Comparison of ENCODE assay signal across 19 cellular contexts in genomic region chr6:36479256-36479655, GRCh38. TPM values are rescaled to one million over a fixed set of nuclear protein-coding genes. Genes with fewer than 3 reads are reported as not detected.
DNase-seq lines count a peak whose midpoint lies in the region; ATAC-seq and TF ChIP-seq lines count a peak whose summit lies in the region.
"Had no signal": no experiment of that assay in that cellular context is flagged by ENCODE, and none has a peak within 500 bp of the region (broad histone marks: within the 10 kb centered on the region; RNA-seq: fewer than 3 reads in every experiment).

No MANE protein-coding gene starts in this region.

- intact Hi-C loops in activated CD4-positive, alpha-beta memory T cell treated with anti-CD3 and anti-CD28 coated beads for 36 hours (cut with micrococcal nuclease), result no loop called here
- intact Hi-C loops in CD8-positive, alpha-beta T cell (cut with DNase I, micrococcal nuclease), result no loop called here

- H3K4me3 ChIP-seq in CD8-positive, alpha-beta T cell (ENCODE audit: low read depth, low read length), result no peak overlapping the region
- no peak overlapping the region for H3K4me3 ChIP-seq in trophoblast cell (ENCODE audit: low read depth, low read length)

- CTCF ChIA-PET in activated CD4-positive, alpha-beta memory T cell treated with anti-CD3 and anti-CD28 coated beads for 36 hours (lab: Charles Lee), result no interaction called here
- CTCF ChIA-PET in activated CD4-positive, alpha-beta memory T cell treated with anti-CD3 and anti-CD28 coated beads, Interleukin-2, amount 10 ng/mL, durations not matched to agents 7 days and 5 days (lab: Charles Lee), result interaction anchor here (0.9 to 1.3 kb wide), 2 partner anchors 16 to 44 kb away, joined by 3 to 4 read pairs; no protein-coding TSS in a partner anchor
- CTCF ChIA-PET in CD8-positive, alpha-beta T cell (lab: Charles Lee), result interaction anchor here (0.8 kb wide), 1 partner anchor 56 kb away, joined by 3 read pairs; no protein-coding TSS in a partner anchor

- peak overlapping the region; percentile 43 for H3K27ac Mint-ChIP-seq in activated CD4-positive, alpha-beta memory T cell treated with anti-CD3 and anti-CD28 coated beads for 36 hours
- no peak overlapping the region for H3K27ac Mint-ChIP-seq in activated CD4-positive, alpha-beta memory T cell treated with anti-CD3 and anti-CD28 coated beads, Interleukin-2, amount 10 ng/mL, durations not matched to agents 7 days and 5 days
- peak overlapping the region; percentile 62 for H3K27ac Mint-ChIP-seq in CD8-positive, alpha-beta T cell
- peak overlapping the region; percentile 31 to 55 for H3K27ac Mint-ChIP-seq in effector memory CD8-positive, alpha-beta T cell
- no peak overlapping the region for H3K27ac Mint-ChIP-seq in osteocyte (ENCODE audit: unreplicated experiment)

- no peak overlapping the region for H3K23ac ChIP-seq in trophoblast cell (ENCODE audit: low read length)

- no peak for TF ChIP-seq CTCF in CD8-positive, alpha-beta T cell (IDR thresholded peaks at IDR 0.05)
- no peak for TF ChIP-seq CTCF in osteocyte (IDR thresholded peaks at IDR 0.05)

- DNase-seq in activated CD4-positive, alpha-beta memory T cell treated with anti-CD3 and anti-CD28 coated beads for 36 hours, result no peak
- DNase-seq in activated CD4-positive, alpha-beta memory T cell treated with anti-CD3 and anti-CD28 coated beads, Interleukin-2, amount 10 ng/mL, durations not matched to agents 7 days and 5 days, result no peak
- no peak for DNase-seq in CD8-positive, alpha-beta T cell
- DNase-seq in effector memory CD8-positive, alpha-beta T cell, result no peak
- peak; percentile 43 to 78 for DNase-seq in trophoblast cell
- no peak for DNase-seq in iPS-NIHi7 (ENCODE audit: extremely low spot score)
- DNase-seq in osteocyte (ENCODE audit: extremely low spot score, unreplicated experiment), result no peak
- DNase-seq: DMS79 treated with DMSO at 0.1 percent for 48 hours, GDM1, IMR-90, Kasumi-1, NCI-H1417, NCI-H2029 treated with DMSO at 0.1 percent for 48 hours, NCI-H524 treated with DMSO at 0.1 percent for 48 hours, OCI-M1, RPMI8226 had no signal

- H3K79me1 ChIP-seq in trophoblast cell (ENCODE audit: low read length), result no peaks in the 10 kb centered on the region

- no CpG with 5 or more reads among the region's 1 CpG for WGBS in trophoblast cell (ENCODE audit: extremely low coverage, insufficient coverage, insufficient read length)

- no peak overlapping the region for H4K91ac ChIP-seq in trophoblast cell (ENCODE audit: low read depth, low read length)

- H3K9ac ChIP-seq in trophoblast cell (ENCODE audit: low read length), result no peak overlapping the region

- no peak overlapping the region for H3K27ac ChIP-seq in CD8-positive, alpha-beta T cell (ENCODE audit: low read depth, low read length)
- H3K27ac ChIP-seq in trophoblast cell (ENCODE audit: low read depth, low read length), result no peak overlapping the region

- H3K4me3 Mint-ChIP-seq in activated CD4-positive, alpha-beta memory T cell treated with anti-CD3 and anti-CD28 coated beads for 36 hours, result no peak overlapping the region
- no peak overlapping the region for H3K4me3 Mint-ChIP-seq in activated CD4-positive, alpha-beta memory T cell treated with anti-CD3 and anti-CD28 coated beads, Interleukin-2, amount 10 ng/mL, durations not matched to agents 7 days and 5 days
- H3K4me3 Mint-ChIP-seq in CD8-positive, alpha-beta T cell, result no peak overlapping the region
- H3K4me3 Mint-ChIP-seq in effector memory CD8-positive, alpha-beta T cell, result no peak overlapping the region
- no peak overlapping the region for H3K4me3 Mint-ChIP-seq in osteocyte (ENCODE audit: unreplicated experiment)
- H3K4me3 Mint-ChIP-seq: CD14-positive monocyte had no signal

- H3K14ac ChIP-seq in trophoblast cell (ENCODE audit: low read length), result no peak overlapping the region

- no peaks in the 10 kb centered on the region for H3K27me3 ChIP-seq in CD8-positive, alpha-beta T cell (ENCODE audit: insufficient read depth, low read length)
- H3K27me3 ChIP-seq in trophoblast cell (ENCODE audit: insufficient read depth, low read length), result no peaks in the 10 kb centered on the region

- H2BK120ac ChIP-seq in trophoblast cell (ENCODE audit: insufficient read depth, low read length, poor library complexity), result no peak overlapping the region

- H3K4me2 ChIP-seq in trophoblast cell (ENCODE audit: low read length), result no peak overlapping the region

- H2BK12ac ChIP-seq in trophoblast cell (ENCODE audit: low read length), result no peak overlapping the region

- no peaks in the 10 kb centered on the region for H3K4me1 ChIP-seq in CD8-positive, alpha-beta T cell (ENCODE audit: insufficient read depth, low read length)
- no peaks in the 10 kb centered on the region for H3K4me1 ChIP-seq in trophoblast cell (ENCODE audit: control insufficient read depth in 1 of 2, insufficient read depth in 2 of 2, low read length in 2 of 2)

- H3K18ac ChIP-seq in trophoblast cell (ENCODE audit: low read length), result no peak overlapping the region

- ATAC-seq in CD8-positive, alpha-beta T cell, result no peak
- ATAC-seq in effector memory CD8-positive, alpha-beta T cell (replicated peaks), result no peak
- no peak for ATAC-seq in GM21360 (IDR thresholded peaks at IDR 0.05; ENCODE audit: unreplicated experiment)
- ATAC-seq: HCT116 had no signal

- H3K9me3 Mint-ChIP-seq in activated CD4-positive, alpha-beta memory T cell treated with anti-CD3 and anti-CD28 coated beads for 36 hours, result no peaks in the 10 kb centered on the region
- H3K9me3 Mint-ChIP-seq in activated CD4-positive, alpha-beta memory T cell treated with anti-CD3 and anti-CD28 coated beads, Interleukin-2, amount 10 ng/mL, durations not matched to agents 7 days and 5 days, result no peaks in the 10 kb centered on the region
- no peaks in the 10 kb centered on the region for H3K9me3 Mint-ChIP-seq in CD8-positive, alpha-beta T cell
- H3K9me3 Mint-ChIP-seq in effector memory CD8-positive, alpha-beta T cell, result no peaks in the 10 kb centered on the region
- H3K9me3 Mint-ChIP-seq in osteocyte (ENCODE audit: unreplicated experiment), result no peaks in the 10 kb centered on the region

- POLR2A ChIA-PET in activated CD4-positive, alpha-beta memory T cell treated with anti-CD3 and anti-CD28 coated beads for 36 hours (lab: Charles Lee), result no interaction called here
- POLR2A ChIA-PET in activated CD4-positive, alpha-beta memory T cell treated with anti-CD3 and anti-CD28 coated beads, Interleukin-2, amount 10 ng/mL, durations not matched to agents 7 days and 5 days (lab: Charles Lee), result interaction anchor here (0.6 to 0.9 kb wide), 2 partner anchors 9 to 71 kb away, joined by 3 read pairs; no protein-coding TSS in a partner anchor
- POLR2A ChIA-PET in CD8-positive, alpha-beta T cell (lab: Charles Lee), result interaction anchor here (0.5 to 2.6 kb wide), 4 partner anchors 9 to 44 kb away, joined by 3 to 6 read pairs (median 4); no protein-coding TSS in a partner anchor

- no peak overlapping the region for H2AFZ ChIP-seq in trophoblast cell (ENCODE audit: insufficient read depth, low read length, poor library complexity)

- no peaks in the 10 kb centered on the region for H3K9me3 ChIP-seq in CD8-positive, alpha-beta T cell (ENCODE audit: low read length)
- no peaks in the 10 kb centered on the region for H3K9me3 ChIP-seq in trophoblast cell (ENCODE audit: insufficient read depth, low read depth, low read length)

- H4K8ac ChIP-seq in trophoblast cell (ENCODE audit: low read depth, low read length), result no peak overlapping the region

- no peaks in the 10 kb centered on the region for H3K79me2 ChIP-seq in trophoblast cell (ENCODE audit: control insufficient read depth, insufficient read depth, low read length, poor library complexity)

- no peak overlapping the region for H2AK5ac ChIP-seq in trophoblast cell (ENCODE audit: low read length)

- H2BK5ac ChIP-seq in trophoblast cell (ENCODE audit: low read depth, low read length, poor library complexity), result no peak overlapping the region

- H3K36me3 Mint-ChIP-seq in activated CD4-positive, alpha-beta memory T cell treated with anti-CD3 and anti-CD28 coated beads for 36 hours, result peaks cover 30% of the 10 kb centered on the region
- H3K36me3 Mint-ChIP-seq in activated CD4-positive, alpha-beta memory T cell treated with anti-CD3 and anti-CD28 coated beads, Interleukin-2, amount 10 ng/mL, durations not matched to agents 7 days and 5 days (ENCODE audit: low read depth), result peaks cover 59% of the 10 kb centered on the region
- H3K36me3 Mint-ChIP-seq in CD8-positive, alpha-beta T cell, result peaks cover 59% of the 10 kb centered on the region
- H3K36me3 Mint-ChIP-seq in effector memory CD8-positive, alpha-beta T cell (ENCODE audit: insufficient read depth), result peaks cover 73% of the 10 kb centered on the region
- peaks cover 37% of the 10 kb centered on the region for H3K36me3 Mint-ChIP-seq in osteocyte (ENCODE audit: unreplicated experiment)

- H4K12ac ChIP-seq in trophoblast cell (ENCODE audit: low read depth, low read length), result no peak overlapping the region

- H3K27me3 Mint-ChIP-seq in activated CD4-positive, alpha-beta memory T cell treated with anti-CD3 and anti-CD28 coated beads for 36 hours, result no peaks in the 10 kb centered on the region
- H3K27me3 Mint-ChIP-seq in activated CD4-positive, alpha-beta memory T cell treated with anti-CD3 and anti-CD28 coated beads, Interleukin-2, amount 10 ng/mL, durations not matched to agents 7 days and 5 days, result no peaks in the 10 kb centered on the region
- no peaks in the 10 kb centered on the region for H3K27me3 Mint-ChIP-seq in CD8-positive, alpha-beta T cell (ENCODE audit: low read depth)
- H3K27me3 Mint-ChIP-seq in effector memory CD8-positive, alpha-beta T cell, result no peaks in the 10 kb centered on the region
- no peaks in the 10 kb centered on the region for H3K27me3 Mint-ChIP-seq in osteocyte (ENCODE audit: unreplicated experiment)

- H3K36me3 ChIP-seq in CD8-positive, alpha-beta T cell (ENCODE audit: insufficient read depth, low read length), result peaks cover 10% of the 10 kb centered on the region
- peaks cover 17 to 24% of the 10 kb centered on the region in 2 experiments for H3K36me3 ChIP-seq in trophoblast cell (ENCODE audit: control insufficient read depth in 1 of 2, insufficient read depth in 2 of 2, low read length in 2 of 2)

- peaks cover 9% of the 10 kb centered on the region for H3K4me1 Mint-ChIP-seq in activated CD4-positive, alpha-beta memory T cell treated with anti-CD3 and anti-CD28 coated beads for 36 hours (ENCODE audit: low read depth)
- H3K4me1 Mint-ChIP-seq in activated CD4-positive, alpha-beta memory T cell treated with anti-CD3 and anti-CD28 coated beads, Interleukin-2, amount 10 ng/mL, durations not matched to agents 7 days and 5 days, result peaks cover 7% of the 10 kb centered on the region
- H3K4me1 Mint-ChIP-seq in CD8-positive, alpha-beta T cell (ENCODE audit: low read depth), result peaks cover 10% of the 10 kb centered on the region
- H3K4me1 Mint-ChIP-seq in effector memory CD8-positive, alpha-beta T cell (ENCODE audit: low read depth in 2 of 2), result peaks cover 9 to 11% of the 10 kb centered on the region in 2 donors
- H3K4me1 Mint-ChIP-seq in osteocyte (ENCODE audit: unreplicated experiment), result peaks cover 11% of the 10 kb centered on the region

- H3K4ac ChIP-seq in trophoblast cell (ENCODE audit: low read depth, low read length), result no peak overlapping the region

RNA-seq across cellular contexts. Expression of gene KCTD20, which starts 36.5 kb away (rescaled TPM):
- 10 to 100 TPM; 48.0 to 51.0 TPM for total RNA-seq in activated CD4-positive, alpha-beta memory T cell treated with anti-CD3 and anti-CD28 coated beads for 36 hours
- 10 to 100 TPM; 60.7 to 63.6 TPM for total RNA-seq in activated CD4-positive, alpha-beta memory T cell treated with anti-CD3 and anti-CD28 coated beads, Interleukin-2, amount 10 ng/mL, durations not matched to agents 7 days and 5 days
- 10 to 100 TPM; 42.5 to 49.1 TPM for total RNA-seq in CD8-positive, alpha-beta T cell
- polyA plus RNA-seq in trophoblast cell (2013), result 36.2 and 36.4 TPM in 2 replicates
- 76.3 and 82.5 TPM in 2 replicates for total RNA-seq in osteocyte

RNA-seq across cellular contexts. Expression of gene PXT1, which starts 36.6 kb away (rescaled TPM):
- total RNA-seq in activated CD4-positive, alpha-beta memory T cell treated with anti-CD3 and anti-CD28 coated beads for 36 hours, result under 1 TPM; 0.22 to 0.29 TPM
- under 1 TPM in 1 of 2 experiments, not detected in 1; 0.35 TPM for total RNA-seq in activated CD4-positive, alpha-beta memory T cell treated with anti-CD3 and anti-CD28 coated beads, Interleukin-2, amount 10 ng/mL, durations not matched to agents 7 days and 5 days
- total RNA-seq in CD8-positive, alpha-beta T cell, result under 1 TPM; 0.56 to 0.95 TPM
- polyA plus RNA-seq in trophoblast cell (2013), result 0.04 and 0.08 TPM in 2 replicates
- not detected in 2 replicates for total RNA-seq in osteocyte
- total RNA-seq: IMR-90 had no signal
- polyA plus RNA-seq: IMR-90 had no signal

Comparison
In these comparisons a context has a peak if more than half of its experiments do, and no peak if none do; other contexts are left out.
1. H3K27ac Mint-ChIP-seq: peak in activated CD4-positive, alpha-beta memory T cell treated with anti-CD3 and anti-CD28 coated beads for 36 hours (single experiment), CD8-positive, alpha-beta T cell (single experiment) and effector memory CD8-positive, alpha-beta T cell (2 of 2); none in activated CD4-positive, alpha-beta memory T cell treated with anti-CD3 and anti-CD28 coated beads, Interleukin-2, amount 10 ng/mL, durations not matched to agents 7 days and 5 days (single experiment) and osteocyte (single experiment).
2. DNase-seq: peak in trophoblast cell (2 of 2); none in activated CD4-positive, alpha-beta memory T cell treated with anti-CD3 and anti-CD28 coated beads for 36 hours (single experiment), activated CD4-positive, alpha-beta memory T cell treated with anti-CD3 and anti-CD28 coated beads, Interleukin-2, amount 10 ng/mL, durations not matched to agents 7 days and 5 days (single experiment), CD8-positive, alpha-beta T cell (0 of 7), effector memory CD8-positive, alpha-beta T cell (0 of 3), iPS-NIHi7 (single experiment) and osteocyte (single experiment).